Comparison of ENCODE assay signal across 21 cellular contexts in the genomic region with DNA sequence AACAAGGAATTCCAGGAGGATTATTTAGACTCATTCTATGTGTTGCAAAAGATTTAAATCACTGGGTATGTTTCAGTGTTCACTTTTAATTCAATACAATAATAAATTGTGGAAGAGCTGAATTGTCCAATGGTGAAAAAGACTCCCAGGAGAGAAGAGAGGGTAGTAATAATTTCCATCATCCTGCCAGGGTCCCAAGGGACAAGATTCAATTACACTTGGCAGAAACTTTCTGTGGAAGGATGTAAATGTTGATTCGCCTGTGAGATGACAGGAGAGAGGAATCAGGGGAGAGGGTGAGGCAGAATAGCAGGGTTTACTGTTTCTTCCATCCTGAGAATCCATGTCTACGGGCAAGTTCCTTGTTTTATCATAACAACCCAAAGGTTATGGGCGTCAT.
"Had no signal": no experiment of that assay in that cellular context is flagged by ENCODE, and none has a peak within 500 bp of the region (broad histone marks: within the 10 kb centered on the region; RNA-seq: fewer than 3 reads in every experiment).

No MANE protein-coding gene starts in this region.

- DNase-seq: activated CD4-positive, alpha-beta T cell treated with anti-CD3 and anti-CD28 coated beads for 1 hour; activated CD4-positive, alpha-beta T cell treated with anti-CD3 and anti-CD28 coated beads, Interleukin-2, amount 50 U/mL, for 4 hours; activated naive CD8-positive, alpha-beta T cell treated with anti-CD3 and anti-CD28 coated beads, Interleukin-2, amount 10 ng/mL, durations not matched to agents 7 days and 5 days; activated T-cell treated with anti-CD3 and anti-CD28 coated beads, Interleukin-2, amount 50 U/mL, for 1 hour; anterior cingulate cortex; brain microvascular endothelial cell; hippocampal formation; kidney; left ventricle myocardium inferior; mucosa of descending colon; nucleus accumbens; psoas muscle; right lobe of liver; spleen; stomach; T-helper 1 cell; T1000; thyroid gland had no signal

- ATAC-seq: mucosa of descending colon, psoas muscle, right lobe of liver had no signal

- H3K4me3 Mint-ChIP-seq: activated naive CD8-positive, alpha-beta T cell treated with anti-CD3 and anti-CD28 coated beads, Interleukin-2, amount 10 ng/mL, durations not matched to agents 7 days and 5 days; memory B cell; nephron had no signal

- H3K4me3 ChIP-seq: left ventricle myocardium inferior, mucosa of descending colon, psoas muscle, right lobe of liver, spleen, stomach, thyroid gland had no signal

- H3K4me1 ChIP-seq: right lobe of liver, spleen, stomach, thyroid gland had no signal

- H3K27ac Mint-ChIP-seq: activated naive CD8-positive, alpha-beta T cell treated with anti-CD3 and anti-CD28 coated beads, Interleukin-2, amount 10 ng/mL, durations not matched to agents 7 days and 5 days; activated T-helper 2 cell treated with anti-CD3 and anti-CD28 coated beads, Interferon-gamma antibody, Interleukin-2, Interleukin-4, amounts not matched to agents 10 μg/mL and 5 μg/mL and 100 μg/mL, durations not matched to agents 14 hours and 24 hours and 36 hours; memory B cell had no signal

- H3K27ac ChIP-seq: brain microvascular endothelial cell, left ventricle myocardium inferior, psoas muscle, right lobe of liver, stomach, thyroid gland had no signal

- H3K27me3 Mint-ChIP-seq: activated naive CD8-positive, alpha-beta T cell treated with anti-CD3 and anti-CD28 coated beads, Interleukin-2, amount 10 ng/mL, durations not matched to agents 7 days and 5 days; memory B cell had no signal

- H3K9me3 Mint-ChIP-seq: activated naive CD8-positive, alpha-beta T cell treated with anti-CD3 and anti-CD28 coated beads, Interleukin-2, amount 10 ng/mL, durations not matched to agents 7 days and 5 days; activated T-helper 2 cell treated with anti-CD3 and anti-CD28 coated beads, Interferon-gamma antibody, Interleukin-2, Interleukin-4, amounts not matched to agents 10 μg/mL and 5 μg/mL and 100 μg/mL, durations not matched to agents 14 hours and 24 hours and 36 hours; memory B cell; nephron had no signal

- H3K27me3 ChIP-seq: brain microvascular endothelial cell, right lobe of liver, spleen, stomach, thyroid gland had no signal
